Comparison of ENCODE assay signal across 8 cellular contexts in the genomic region with DNA sequence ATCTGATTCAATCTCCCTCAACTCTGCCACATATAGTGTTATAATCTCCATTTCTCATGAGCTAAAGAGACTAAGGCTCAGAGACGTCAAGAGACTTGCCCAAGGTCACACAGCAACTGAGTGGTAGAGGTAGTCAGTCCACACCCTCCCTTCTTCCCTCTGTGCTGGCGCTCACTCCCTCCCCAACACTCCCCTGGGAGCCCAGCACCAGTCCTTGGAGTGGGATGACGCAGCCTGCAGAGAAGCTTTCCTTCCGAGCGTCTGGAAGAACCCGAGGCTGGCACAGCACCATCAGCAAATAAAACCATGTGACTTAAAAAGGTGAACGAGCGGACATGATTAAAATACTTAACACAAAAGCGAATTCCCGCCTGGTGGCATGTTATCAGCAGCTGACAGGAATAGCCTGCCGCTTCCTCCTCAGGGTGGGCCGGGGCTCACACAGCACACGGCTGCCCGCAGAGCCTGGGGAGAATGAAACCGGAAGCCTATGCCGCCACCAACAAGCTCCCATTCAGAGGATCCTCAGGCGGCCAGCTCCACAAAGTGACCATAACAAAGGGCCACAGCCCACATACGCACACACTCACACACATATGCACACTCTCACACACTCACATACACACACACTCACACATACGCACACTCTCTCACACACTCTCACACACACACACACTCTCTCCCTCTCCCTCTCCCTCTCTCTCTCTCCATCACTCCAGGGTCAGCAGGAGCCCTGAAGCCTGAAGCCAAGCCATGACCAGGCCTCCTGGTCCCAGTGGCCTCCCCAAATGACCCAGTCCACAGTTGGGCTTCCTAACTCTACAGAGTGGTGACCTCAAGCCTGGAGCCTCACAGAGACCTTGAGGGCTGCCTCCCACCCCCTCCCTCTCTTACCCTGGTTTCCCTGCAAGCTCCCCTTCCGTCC.
A peak's percentile ranks its signal among the peaks of the same experiment; 100 is the strongest.
DNase-seq lines count a peak whose midpoint lies in the region; ATAC-seq and TF ChIP-seq lines count a peak whose summit lies in the region.

No MANE protein-coding gene starts in this region.

- H3K27me3 ChIP-seq in BE2C (no peaks in the 10 kb centered on the region), iPS-15b (ENCODE audit: control insufficient read depth, insufficient read depth, low read length) (no peaks in the 10 kb centered on the region), skeletal muscle tissue (ENCODE audit: control insufficient read depth in 3 of 3, insufficient read depth in 3 of 3, low read length in 3 of 3) (no peaks in the 10 kb centered on the region)

- in situ Hi-C loops in astrocyte of the spinal cord (cut with HindIII; ENCODE audit: low sequenced_read_pairs), result no loop called here

- TF ChIP-seq CTCF in BE2C (IDR thresholded peaks at IDR 0.05; ENCODE audit: low read depth, low read length), result no peak
- TF ChIP-seq CTCF in astrocyte of the spinal cord (IDR thresholded peaks at IDR 0.05; ENCODE audit: low read depth, low read length), result no peak

- peaks cover 57% of the 10 kb centered on the region for H3K4me1 ChIP-seq in BE2C
- H3K4me1 ChIP-seq in iPS-15b (ENCODE audit: control insufficient read depth, insufficient read depth, low read length), result peaks cover 24% of the 10 kb centered on the region
- peaks cover 42 to 50% (median 45%) of the 10 kb centered on the region in 3 donors for H3K4me1 ChIP-seq in skeletal muscle tissue (ENCODE audit: control insufficient read depth in 3 of 3, insufficient read depth in 3 of 3, low read length in 3 of 3)

- H3K27ac ChIP-seq in skeletal muscle tissue (ENCODE audit: low read depth, low read length), result peak overlapping the region; percentile 80

- peak; percentile 34 for ATAC-seq in GM21381 (IDR thresholded peaks at IDR 0.05; ENCODE audit: unreplicated experiment)
- no peak for ATAC-seq in HG02763 (IDR thresholded peaks at IDR 0.05; ENCODE audit: unreplicated experiment)
- no peak for ATAC-seq in GM18873 (IDR thresholded peaks at IDR 0.05; ENCODE audit: low FRiP score, unreplicated experiment)

- H3K9ac ChIP-seq in iPS-15b (ENCODE audit: low read depth, low read length) (peak overlapping the region; percentile 26), skeletal muscle tissue (ENCODE audit: low read depth in 1 of 3, low read length in 3 of 3) (peak overlapping the region in 1 of 3 donors; percentile 27)

- no peaks in the 10 kb centered on the region for H3K36me3 ChIP-seq in BE2C
- H3K36me3 ChIP-seq in iPS-15b (ENCODE audit: control insufficient read depth, insufficient read depth, low read length), result no peaks in the 10 kb centered on the region
- H3K36me3 ChIP-seq in skeletal muscle tissue (ENCODE audit: control insufficient read depth in 3 of 3, insufficient read depth in 3 of 3, low read length in 3 of 3), result no peaks in the 10 kb centered on the region

- H3K4me3 ChIP-seq in BE2C (ENCODE audit: low read depth, low read length), result peak overlapping the region; percentile 47
- H3K4me3 ChIP-seq in astrocyte of the spinal cord (ENCODE audit: low read depth, low read length), result no peak overlapping the region
- H3K4me3 ChIP-seq in iPS-15b (ENCODE audit: low read depth, low read length), result peak overlapping the region; percentile 46
- H3K4me3 ChIP-seq in skeletal muscle tissue (ENCODE audit: low read length in 3 of 3), result peak overlapping the region; percentile 32 to 52 (median 38)

- DNase-seq in BE2C, result peak; percentile 85
- peak; percentile 91 for DNase-seq in NCI-H2196 (lab: John Stamatoyannopoulos, UW; ENCODE audit: unreplicated experiment)
- peak; percentile 82 for DNase-seq in astrocyte of the spinal cord (ENCODE audit: low read depth, low spot score)

- H3K9me3 ChIP-seq in BE2C (no peaks in the 10 kb centered on the region), iPS-15b (ENCODE audit: control insufficient read depth, insufficient read depth, low read length) (no peaks in the 10 kb centered on the region), skeletal muscle tissue (ENCODE audit: control insufficient read depth in 3 of 3, low read length in 3 of 3) (no peaks in the 10 kb centered on the region)
